16 cellular contexts compared by ENCODE assay signal in the genomic region with DNA sequence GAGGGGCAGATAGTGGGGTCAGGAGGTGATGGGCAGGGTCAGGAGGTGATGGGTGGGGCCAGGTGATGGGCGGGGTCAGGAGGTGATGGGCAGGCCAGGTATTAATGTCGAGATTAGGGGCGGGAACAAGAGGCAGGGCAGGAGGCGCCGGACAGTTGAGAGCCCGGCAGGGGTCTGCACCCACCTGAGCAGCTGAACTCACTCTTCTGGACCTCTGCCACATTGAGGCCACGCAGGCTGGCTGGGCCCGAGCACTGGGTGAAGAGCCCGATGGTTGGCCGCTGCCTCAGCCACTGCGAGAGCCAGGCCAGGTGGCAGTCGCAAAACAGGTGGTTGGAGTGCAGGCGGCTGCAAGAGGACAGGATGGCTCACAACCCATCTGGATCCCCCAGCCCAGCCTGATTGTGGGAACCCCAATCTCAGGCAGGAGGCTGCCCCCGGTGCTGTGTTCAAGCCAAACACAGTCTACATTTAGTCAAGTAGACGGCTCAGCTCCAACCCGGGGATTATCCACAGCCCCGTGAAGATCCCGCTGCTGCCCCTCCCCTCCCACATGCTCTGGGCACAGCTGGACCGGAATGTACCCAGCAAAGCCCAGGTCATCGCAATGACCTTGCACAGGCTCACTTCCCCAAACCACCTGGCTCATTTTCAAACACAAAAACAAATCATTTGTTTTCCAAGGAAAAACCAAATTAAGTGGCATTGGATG.
DNase-seq lines count a peak whose midpoint lies in the region; ATAC-seq, FAIRE-seq and TF ChIP-seq lines count a peak whose summit lies in the region.
"Had no signal": no experiment of that assay in that cellular context is flagged by ENCODE, and none has a peak within 500 bp of the region (broad histone marks: within the 10 kb centered on the region; RNA-seq: fewer than 3 reads in every experiment).

No MANE protein-coding gene starts in this region.

- TF ChIP-seq CTCF in H1 (IDR thresholded peaks at IDR 0.05; ENCODE audit: control extremely low read depth in 1 of 3, insufficient read depth in 1 of 3, low read depth in 1 of 3, low read length in 3 of 3) (no peak), spleen (IDR thresholded peaks at IDR 0.05 in 8 of 11, conservative IDR thresholded peaks at IDR 0.05 in 3 of 11) (no peak), esophagus squamous epithelium (IDR thresholded peaks at IDR 0.05) (no peak)

- H3K56ac ChIP-seq in H1 (replicated peaks; ENCODE audit: insufficient read length, low read depth, low read length), result no peak overlapping the region

- H3K27ac ChIP-seq in angular gyrus (ENCODE audit: low read depth, low read length) (peak overlapping the region; percentile 25), H1 (ENCODE audit: low read depth, low read length) (no peak overlapping the region), spleen (no peak overlapping the region), mesenchymal stem cell (ENCODE audit: low read length, poor library complexity, severe bottlenecking) (no peak overlapping the region), esophagus squamous epithelium (no peak overlapping the region)
- H3K27ac ChIP-seq: 22Rv1 had no signal

- H2BK120ac ChIP-seq in H1 (replicated peaks; ENCODE audit: low read depth, low read length), result no peak overlapping the region
- no peak overlapping the region for H2BK120ac ChIP-seq in mesenchymal stem cell (ENCODE audit: low read depth, low read length)

- H3K27me3 Mint-ChIP-seq in activated T-helper 17 cell treated with anti-CD3 and anti-CD28 coated beads, Interleukin-2, amount 50 U/mL, for 72 hours, result peaks cover under 1% of the 10 kb centered on the region

- H3K4me3 Mint-ChIP-seq in activated T-helper 17 cell treated with anti-CD3 and anti-CD28 coated beads, Interleukin-2, amount 50 U/mL, for 72 hours, result no peak overlapping the region
- H3K4me3 Mint-ChIP-seq: CD14-positive monocyte; CD8-positive, alpha-beta T cell; IgD-negative memory B cell had no signal

- H3K9me3 Mint-ChIP-seq in activated T-helper 17 cell treated with anti-CD3 and anti-CD28 coated beads, Interleukin-2, amount 50 U/mL, for 72 hours, result no peaks in the 10 kb centered on the region
- H3K9me3 Mint-ChIP-seq: CD14-positive monocyte; CD8-positive, alpha-beta T cell; IgD-negative memory B cell had no signal

- H2BK5ac ChIP-seq in H1 (ENCODE audit: low read depth, low read length) (no peak overlapping the region), mesenchymal stem cell (ENCODE audit: low read depth, low read length, poor library complexity, severe bottlenecking) (no peak overlapping the region)

- no peak overlapping the region for H3K4me3 ChIP-seq in H7 (ENCODE audit: insufficient read depth, low read depth, low read length)
- H3K4me3 ChIP-seq in H1 (ENCODE audit: extremely low read depth in 1 of 4, insufficient read depth in 2 of 4, low read depth in 3 of 4, low read length in 4 of 4), result no peak overlapping the region
- H3K4me3 ChIP-seq in spleen, result no peak overlapping the region
- H3K4me3 ChIP-seq in mesenchymal stem cell (ENCODE audit: insufficient read depth in 1 of 2, low read depth in 1 of 2, low read length in 2 of 2), result no peak overlapping the region
- H3K4me3 ChIP-seq in esophagus squamous epithelium, result no peak overlapping the region

- H2BK12ac ChIP-seq in H1 (ENCODE audit: low read depth, low read length) (no peak overlapping the region), mesenchymal stem cell (ENCODE audit: low read length in 2 of 2) (no peak overlapping the region)

- WGBS in H1 (ENCODE audit: extremely low coverage in 1 of 2, insufficient coverage in 1 of 2, insufficient read length in 1 of 2, insufficient replicate concordance in 2 of 2, low coverage in 1 of 2, low lambda C conversion rate in 2 of 2, missing lambda C conversion rate in 1 of 2), 2 experiments, result 84% methylated on average over 19 of the region's 20 CpGs; no CpG with 5 or more reads in 1 of the 2 experiments
- WGBS in spleen, 5 donors, result 80 to 84% (median 83%) methylated on average over 17 to 20 of the region's 20 CpGs
- WGBS in mesenchymal stem cell, result 85% methylated on average over 20 of the region's 20 CpGs
- WGBS in esophagus squamous epithelium, 2 donors, result 77 to 79% methylated on average over 10 to 18 of the region's 20 CpGs

- intact Hi-C loops in spleen (cut with DNase I; ENCODE audit: low total_unique reads) (no loop called here), esophagus squamous epithelium (cut with DNase I) (no loop called here)

- H4K91ac ChIP-seq in H1 (replicated peaks; ENCODE audit: insufficient read length, low read length) (no peak overlapping the region), mesenchymal stem cell (ENCODE audit: low read length) (no peak overlapping the region)

- H3K9ac ChIP-seq in H1 (replicated peaks in 1 of 4; ENCODE audit: extremely low read depth in 1 of 4, low read depth in 3 of 4, low read length in 3 of 4) (no peak overlapping the region), mesenchymal stem cell (ENCODE audit: low read length) (no peak overlapping the region)

- peaks cover 0 to 2% of the 10 kb centered on the region in 2 experiments for H4K20me1 ChIP-seq in H1 (replicated peaks in 1 of 2; ENCODE audit: control insufficient read depth in 1 of 2, insufficient read depth in 2 of 2, low read length in 2 of 2)

- peaks cover 0 to 14% (median 7%) of the 10 kb centered on the region in 4 experiments; a peak in 5 of 7 replicates for H3K4me1 ChIP-seq in H1 (replicated peaks in 1 of 4; ENCODE audit: control insufficient read depth in 3 of 4, insufficient read depth in 4 of 4, low read length in 3 of 4)
- no peaks in the 10 kb centered on the region for H3K4me1 ChIP-seq in spleen
- peaks cover 5% of the 10 kb centered on the region for H3K4me1 ChIP-seq in mesenchymal stem cell (ENCODE audit: control insufficient read depth, insufficient read depth, low read depth, low read length)
- no peaks in the 10 kb centered on the region for H3K4me1 ChIP-seq in esophagus squamous epithelium

- DNase-seq in H7 (peak; percentile 75), H1 (ENCODE audit: low read depth in 1 of 2, low spot score in 2 of 2) (no peak), spleen (peak; percentile 62), mesenchymal stem cell (no peak), esophagus squamous epithelium (lab: John Stamatoyannopoulos, UW) (no peak)
- DNase-seq: CD8-positive, alpha-beta T cell; COR-L47; DND-41; GDM1 had no signal

- TF ChIP-seq EP300 in H1 (IDR thresholded peaks at IDR 0.05; ENCODE audit: borderline replicate concordance in 1 of 2, low read depth in 2 of 2, low read length in 2 of 2), result no peak

- H3K4me1 Mint-ChIP-seq in activated T-helper 17 cell treated with anti-CD3 and anti-CD28 coated beads, Interleukin-2, amount 50 U/mL, for 72 hours, result peaks cover under 1% of the 10 kb centered on the region
- H3K4me1 Mint-ChIP-seq: CD14-positive monocyte, IgD-negative memory B cell had no signal

- H2BK20ac ChIP-seq in H1 (ENCODE audit: low read length), result no peak overlapping the region

- H3K18ac ChIP-seq in H1 (ENCODE audit: extremely low read depth, low read length) (no peak overlapping the region), mesenchymal stem cell (ENCODE audit: low read depth in 1 of 2, low read length in 2 of 2) (no peak overlapping the region)

- H2AK5ac ChIP-seq in H1 (ENCODE audit: low read depth, low read length) (no peak overlapping the region), mesenchymal stem cell (ENCODE audit: low read length, severe bottlenecking) (no peak overlapping the region)

- FAIRE-seq in H1 (lab: Jason Lieb, UNC), result no peak
- FAIRE-seq: GM12892 had no signal

- no peaks in the 10 kb centered on the region for H3K36me3 ChIP-seq in H7 (replicated peaks; ENCODE audit: control insufficient read depth, insufficient read depth, low read length)
- H3K36me3 ChIP-seq in H1 (ENCODE audit: control insufficient read depth in 2 of 4, insufficient read depth in 4 of 4, low read length in 3 of 4), result no peaks in the 10 kb centered on the region
- H3K36me3 ChIP-seq in spleen, result no peaks in the 10 kb centered on the region
- no peaks in the 10 kb centered on the region for H3K36me3 ChIP-seq in mesenchymal stem cell (ENCODE audit: control insufficient read depth in 1 of 2, insufficient read depth in 2 of 2, low read depth in 1 of 2, low read length in 2 of 2)
- H3K36me3 ChIP-seq in esophagus squamous epithelium, result no peaks in the 10 kb centered on the region

- no peaks in the 10 kb centered on the region for H3K36me3 Mint-ChIP-seq in activated T-helper 17 cell treated with anti-CD3 and anti-CD28 coated beads, Interleukin-2, amount 50 U/mL, for 72 hours (ENCODE audit: low read depth)
- H3K36me3 Mint-ChIP-seq: CD14-positive monocyte; CD8-positive, alpha-beta T cell; IgD-negative memory B cell had no signal

- no peaks in the 10 kb centered on the region; the same call in 1 of the 2 replicates for H3K23me2 ChIP-seq in H1 (ENCODE audit: low read depth, low read length)

- no peaks in the 10 kb centered on the region for H3K79me2 ChIP-seq in H1 (ENCODE audit: control insufficient read depth in 1 of 2, insufficient read depth in 2 of 2, low read length in 2 of 2)

- CTCF ChIA-PET in H1 (lab: Charles Lee; ENCODE audit: partially characterized antibody), result interaction anchor here (1.0 to 42.3 kb wide), 10 partner anchors 9 to 154 kb away, joined by 3 to 1348 read pairs (median 4); a partner anchor contains a TSS

- ATAC-seq in activated T-helper 17 cell treated with anti-CD3 and anti-CD28 coated beads, Interleukin-2, amount 50 U/mL, for 72 hours (replicated peaks), result no peak
- ATAC-seq: CD8-positive, alpha-beta T cell; HCT116 had no signal

- no peak overlapping the region for H2BK15ac ChIP-seq in H1 (ENCODE audit: low read length)
- H2BK15ac ChIP-seq in mesenchymal stem cell (ENCODE audit: low read depth, poor library complexity, severe bottlenecking), result no peak overlapping the region

- POLR2A ChIA-PET in H1 (lab: Charles Lee; ENCODE audit: partially characterized antibody), result no interaction called here

- H3K23ac ChIP-seq in H1 (ENCODE audit: insufficient read length) (no peak overlapping the region), mesenchymal stem cell (ENCODE audit: low read length in 2 of 2) (no peak overlapping the region)

- H3K9me3 ChIP-seq in H1 (ENCODE audit: insufficient read depth in 2 of 2, low read depth in 1 of 2, low read length in 1 of 2) (no peaks in the 10 kb centered on the region), spleen (no peaks in the 10 kb centered on the region), mesenchymal stem cell (ENCODE audit: control insufficient read depth, low read length) (no peaks in the 10 kb centered on the region), esophagus squamous epithelium (no peaks in the 10 kb centered on the region)

- H3K79me1 ChIP-seq in H1 (ENCODE audit: low read depth, low read length), result no peaks in the 10 kb centered on the region
- no peaks in the 10 kb centered on the region for H3K79me1 ChIP-seq in mesenchymal stem cell (replicated peaks; ENCODE audit: low read length, poor library complexity, severe bottlenecking)

- TF ChIP-seq RAD21 in H1 (IDR thresholded peaks at IDR 0.05 in 1 of 2, conservative IDR thresholded peaks at IDR 0.05 in 1 of 2; ENCODE audit: low read depth in 2 of 2, low read length in 2 of 2), result no peak

- TF ChIP-seq POLR2A in H1 (IDR thresholded peaks at IDR 0.05; ENCODE audit: control extremely low read depth in 1 of 2, low read depth in 2 of 2, low read length in 2 of 2) (no peak), spleen (IDR thresholded peaks at IDR 0.05) (no peak), esophagus squamous epithelium (IDR thresholded peaks at IDR 0.05) (no peak)

- H3K27me3 ChIP-seq in H7 (ENCODE audit: control insufficient read depth, insufficient read depth, low read length) (no peaks in the 10 kb centered on the region), H1 (replicated peaks in 1 of 4; ENCODE audit: control insufficient read depth in 3 of 4, extremely low read depth in 1 of 4, insufficient read depth in 3 of 4, low read length in 3 of 4) (no peaks in the 10 kb centered on the region; a peak in 1 of 7 replicates), spleen (replicated peaks in 1 of 7) (peaks cover 0 to 36% (median 0%) of the 10 kb centered on the region in 7 donors), mesenchymal stem cell (ENCODE audit: control insufficient read depth in 1 of 2, insufficient read depth in 1 of 2, low read length in 2 of 2) (peaks cover 55 to 59% of the 10 kb centered on the region in 2 experiments), esophagus squamous epithelium (peaks cover 0 to 66% (median 0%) of the 10 kb centered on the region in 4 donors)

- no peak overlapping the region for H4K5ac ChIP-seq in H1 (ENCODE audit: insufficient read length, low read depth, low read length)

- H3K14ac ChIP-seq in H1 (ENCODE audit: insufficient read length) (no peak overlapping the region), mesenchymal stem cell (ENCODE audit: low read length in 2 of 2) (no peak overlapping the region)

- H3K4ac ChIP-seq in H1 (replicated peaks; ENCODE audit: insufficient read length, low read depth, low read length) (no peak overlapping the region), mesenchymal stem cell (ENCODE audit: low read depth in 1 of 2, low read length in 2 of 2) (no peak overlapping the region)

- H2AFZ ChIP-seq in H1 (ENCODE audit: low read length) (no peak overlapping the region), mesenchymal stem cell (ENCODE audit: low read depth, low read length) (no peak overlapping the region)

- H3K27ac Mint-ChIP-seq in activated T-helper 17 cell treated with anti-CD3 and anti-CD28 coated beads, Interleukin-2, amount 50 U/mL, for 72 hours, result no peak overlapping the region
- H3K27ac Mint-ChIP-seq: CD8-positive, alpha-beta T cell; IgD-negative memory B cell had no signal

- H4K8ac ChIP-seq in H1 (ENCODE audit: extremely low read depth, insufficient read depth, low read length) (no peak overlapping the region), mesenchymal stem cell (ENCODE audit: low read length) (no peak overlapping the region)

- H3K4me2 ChIP-seq in H1 (ENCODE audit: insufficient read depth in 1 of 2, low read depth in 2 of 2, low read length in 2 of 2), result no peak overlapping the region
- H3K4me2 ChIP-seq in mesenchymal stem cell (ENCODE audit: low read length, poor library complexity, severe bottlenecking), result no peak overlapping the region

Comparison
In these comparisons a context has a peak if more than half of its experiments do, and no peak if none do; other contexts are left out.
1. DNase-seq: peak in H7 (single experiment) and spleen (single experiment); none in H1 (0 of 2), mesenchymal stem cell (single experiment) and esophagus squamous epithelium (single experiment).